In the genomic region with DNA sequence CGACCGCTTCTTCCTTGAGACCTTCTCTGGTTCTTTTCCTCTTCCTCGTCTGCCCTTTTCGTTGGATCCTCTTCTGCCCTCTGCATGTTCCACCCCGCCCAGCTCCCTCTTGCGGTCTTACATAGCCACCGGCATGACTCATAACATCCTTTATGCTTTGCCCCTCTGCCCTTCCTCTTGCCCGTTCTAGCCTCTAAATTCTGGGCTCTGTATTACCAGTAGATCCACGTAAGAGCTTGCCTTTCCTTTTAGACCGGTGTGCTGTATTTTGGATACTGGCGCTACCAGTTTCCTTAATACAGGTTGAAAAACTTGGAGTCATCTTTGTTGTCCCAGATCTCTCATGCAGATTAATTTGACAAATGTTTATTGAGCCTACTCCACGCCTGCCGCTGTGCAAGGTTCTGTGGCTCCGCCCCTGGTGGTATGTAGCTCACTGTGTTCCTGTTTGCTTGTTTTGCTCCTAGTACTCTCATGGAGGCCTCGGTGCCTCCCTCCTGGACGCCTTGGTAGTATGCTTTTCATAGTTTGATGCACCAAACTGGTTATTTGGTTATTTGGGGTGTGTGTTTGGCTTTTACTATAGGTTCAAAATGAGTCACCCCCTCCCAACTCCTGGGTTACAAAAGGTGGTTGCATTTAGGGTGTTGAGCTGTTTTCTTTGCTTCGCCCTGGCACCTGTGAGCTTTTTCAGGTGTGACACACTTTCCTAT, we compare ENCODE assay signal across 1 cellular context.
A peak's percentile ranks its signal among the peaks of the same experiment; 100 is the strongest.
TF ChIP-seq lines count a peak whose summit lies in the region.

No MANE protein-coding gene starts in this region.

TF ChIP-seq in GM12878, 131 proteins besides CTCF, POLR2A, EP300 and RAD21:
- peak; percentile 89 for TF ChIP-seq RUNX3 (IDR thresholded peaks at IDR 0.05; ENCODE audit: low read length)
- TF ChIP-seq BHLHE40 (IDR thresholded peaks at IDR 0.05; ENCODE audit: borderline replicate concordance in 1 of 2, low read depth in 2 of 2, low read length in 1 of 2): peak in 1 of 2 experiments; percentile 44; a peak in 1 of 4 replicates
- TF ChIP-seq EED (IDR thresholded peaks at IDR 0.05; ENCODE audit: low read depth): peak; percentile 77; the same call in 1 of the 2 replicates
- TF ChIP-seq ETV6 (conservative IDR thresholded peaks at IDR 0.05 in 1 of 2, IDR thresholded peaks at IDR 0.05 in 1 of 2; ENCODE audit: borderline replicate concordance in 1 of 2, low read depth in 1 of 2): peak in 1 of 2 experiments; percentile 70; a peak in 1 of 4 replicates
- 0 out of 2 replicates have a peak, but pooled peaks have one; percentile 36 for TF ChIP-seq MTA2 (IDR thresholded peaks at IDR 0.05; ENCODE audit: low read depth)
- 0 out of 2 replicates have a peak, but pooled peaks have one; percentile 15 for TF ChIP-seq ESRRA (IDR thresholded peaks at IDR 0.05; ENCODE audit: low read length)
- TF ChIP-seq POLR2AphosphoS5 (IDR thresholded peaks at IDR 0.05; ENCODE audit: low read length): 0 out of 2 replicates have a peak, but pooled peaks have one; percentile 4
- TF ChIP-seq SMAD5 (IDR thresholded peaks at IDR 0.05; ENCODE audit: low read depth): 0 out of 2 replicates have a peak, but pooled peaks have one; percentile 33
- peak; percentile 38; the same call in 1 of the 2 replicates for TF ChIP-seq CREM (IDR thresholded peaks at IDR 0.05; ENCODE audit: low read depth)
- TF ChIP-seq DPF2 (IDR thresholded peaks at IDR 0.05): peak; percentile 80
- TF ChIP-seq ZNF622 (IDR thresholded peaks at IDR 0.05): no peak
- no peak for TF ChIP-seq HDAC6 (IDR thresholded peaks at IDR 0.05; ENCODE audit: unreplicated experiment)
- peak; percentile 70; the same call in 1 of the 2 replicates for TF ChIP-seq GATAD2B (conservative IDR thresholded peaks at IDR 0.05; ENCODE audit: low read depth)
- TF ChIP-seq CBFB (IDR thresholded peaks at IDR 0.05; ENCODE audit: low read depth): no peak
- peak; percentile 78 to 85 for TF ChIP-seq IKZF2 (IDR thresholded peaks at IDR 0.05)
- TF ChIP-seq TARDBP (IDR thresholded peaks at IDR 0.05; ENCODE audit: borderline replicate concordance): no peak
- peak; percentile 76 for TF ChIP-seq JUND (IDR thresholded peaks at IDR 0.05; ENCODE audit: low read depth, low read length)
- TF ChIP-seq ATF7 (IDR thresholded peaks at IDR 0.05; ENCODE audit: low read depth): peak; percentile 66
- TF ChIP-seq, protein P1, sequence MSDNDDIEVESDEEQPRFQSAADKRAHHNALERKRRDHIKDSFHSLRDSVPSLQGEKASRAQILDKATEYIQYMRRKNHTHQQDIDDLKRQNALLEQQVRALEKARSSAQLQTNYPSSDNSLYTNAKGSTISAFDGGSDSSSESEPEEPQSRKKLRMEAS (IDR thresholded peaks at IDR 0.05; ENCODE audit: low read depth, low read length): 0 out of 2 replicates have a peak, but pooled peaks have one; percentile 7
- TF ChIP-seq, protein P2, sequence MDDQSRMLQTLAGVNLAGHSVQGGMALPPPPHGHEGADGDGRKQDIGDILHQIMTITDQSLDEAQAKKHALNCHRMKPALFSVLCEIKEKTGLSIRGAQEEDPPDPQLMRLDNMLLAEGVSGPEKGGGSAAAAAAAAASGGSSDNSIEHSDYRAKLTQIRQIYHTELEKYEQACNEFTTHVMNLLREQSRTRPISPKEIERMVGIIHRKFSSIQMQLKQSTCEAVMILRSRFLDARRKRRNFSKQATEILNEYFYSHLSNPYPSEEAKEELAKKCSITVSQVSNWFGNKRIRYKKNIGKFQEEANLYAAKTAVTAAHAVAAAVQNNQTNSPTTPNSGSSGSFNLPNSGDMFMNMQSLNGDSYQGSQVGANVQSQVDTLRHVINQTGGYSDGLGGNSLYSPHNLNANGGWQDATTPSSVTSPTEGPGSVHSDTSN (IDR thresholded peaks at IDR 0.05; ENCODE audit: insufficient replicate concordance, low read depth, low read length): no peak
- peak; percentile 20; the same call in 1 of the 2 replicates for TF ChIP-seq NFIC (IDR thresholded peaks at IDR 0.05; ENCODE audit: low read depth, low read length)
- TF ChIP-seq, protein P3, sequence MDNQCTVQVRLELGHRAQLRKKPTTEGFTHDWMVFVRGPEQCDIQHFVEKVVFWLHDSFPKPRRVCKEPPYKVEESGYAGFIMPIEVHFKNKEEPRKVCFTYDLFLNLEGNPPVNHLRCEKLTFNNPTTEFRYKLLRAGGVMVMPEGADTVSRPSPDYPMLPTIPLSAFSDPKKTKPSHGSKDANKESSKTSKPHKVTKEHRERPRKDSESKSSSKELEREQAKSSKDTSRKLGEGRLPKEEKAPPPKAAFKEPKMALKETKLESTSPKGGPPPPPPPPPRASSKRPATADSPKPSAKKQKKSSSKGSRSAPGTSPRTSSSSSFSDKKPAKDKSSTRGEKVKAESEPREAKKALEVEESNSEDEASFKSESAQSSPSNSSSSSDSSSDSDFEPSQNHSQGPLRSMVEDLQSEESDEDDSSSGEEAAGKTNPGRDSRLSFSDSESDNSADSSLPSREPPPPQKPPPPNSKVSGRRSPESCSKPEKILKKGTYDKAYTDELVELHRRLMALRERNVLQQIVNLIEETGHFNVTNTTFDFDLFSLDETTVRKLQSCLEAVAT (IDR thresholded peaks at IDR 0.05): 0 out of 2 replicates have a peak, but pooled peaks have one; percentile 32
- peak; percentile 75; the same call in 1 of the 2 replicates for TF ChIP-seq IKZF1 (conservative IDR thresholded peaks at IDR 0.05)
- TF ChIP-seq NR2F1 (conservative IDR thresholded peaks at IDR 0.05): peak; percentile 88
- TF ChIP-seq SPI1 (IDR thresholded peaks at IDR 0.05; ENCODE audit: borderline replicate concordance, insufficient read depth, low read depth, low read length): peak; percentile 30; the same call in 1 of the 2 replicates
- TF ChIP-seq SMC3 (IDR thresholded peaks at IDR 0.05; ENCODE audit: borderline replicate concordance, low read length): peak; percentile 7; the same call in 1 of the 2 replicates
- TF ChIP-seq ZBED1 (IDR thresholded peaks at IDR 0.05; ENCODE audit: borderline replicate concordance): no peak
- TF ChIP-seq SIN3A (IDR thresholded peaks at IDR 0.05; ENCODE audit: low read depth, low read length): peak; percentile 73; the same call in 1 of the 2 replicates
- 0 out of 2 replicates have a peak, but pooled peaks have one; percentile 57 for TF ChIP-seq NBN (IDR thresholded peaks at IDR 0.05)
- TF ChIP-seq SUZ12 (IDR thresholded peaks at IDR 0.05; ENCODE audit: unreplicated experiment): no peak
- peak; percentile 66 for TF ChIP-seq JUNB (IDR thresholded peaks at IDR 0.05)
- TF ChIP-seq IRF4 (IDR thresholded peaks at IDR 0.05; ENCODE audit: low read depth, low read length): peak; percentile 78
